Comparison of ENCODE assay signal across 19 cellular contexts in the genomic region with DNA sequence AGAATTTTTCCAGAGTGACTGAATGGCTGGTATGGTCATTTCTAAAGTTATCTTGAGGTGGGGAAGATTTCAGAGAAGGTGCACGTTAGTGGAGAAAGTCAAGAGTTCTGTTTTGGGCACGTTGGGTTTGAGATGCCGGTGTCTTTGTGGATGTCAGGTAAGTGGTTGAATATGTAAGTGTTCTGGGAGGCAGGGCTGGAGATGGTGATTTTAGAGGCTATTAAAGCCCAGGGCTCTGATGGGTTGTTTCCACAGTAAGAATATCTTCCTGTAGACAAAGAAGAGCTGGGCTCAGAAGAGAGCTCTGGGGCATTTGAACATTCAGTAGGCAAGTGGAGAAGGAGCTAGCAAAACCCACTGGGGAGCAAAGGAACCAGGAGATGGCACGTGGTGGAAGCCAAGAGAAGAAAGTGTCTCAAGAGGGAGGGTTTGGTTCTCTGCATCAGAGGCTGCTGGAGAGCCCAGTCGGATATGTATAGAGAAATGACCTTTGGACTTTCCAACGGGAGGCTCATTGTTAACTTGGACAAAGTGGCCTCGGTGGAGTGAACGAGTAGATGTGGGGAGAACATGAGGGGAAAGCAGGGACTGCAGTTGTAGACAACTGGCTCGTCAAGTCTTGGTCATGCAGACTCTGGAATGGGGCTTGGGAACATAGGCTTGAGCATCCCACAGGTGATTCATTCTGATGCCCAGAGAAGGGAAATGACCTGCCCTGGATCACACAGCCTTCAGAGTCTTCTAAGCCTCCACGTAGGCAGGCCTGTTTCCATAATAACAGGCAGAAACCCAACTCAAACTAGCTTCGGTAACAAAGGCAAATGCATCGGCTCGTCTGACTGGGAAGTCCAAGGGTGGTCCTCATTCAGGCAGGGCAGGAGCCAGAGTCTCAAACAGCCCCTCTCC.
DNase-seq lines count a peak whose midpoint lies in the region; ATAC-seq and TF ChIP-seq lines count a peak whose summit lies in the region.
"Had no signal": no experiment of that assay in that cellular context is flagged by ENCODE, and none has a peak within 500 bp of the region (broad histone marks: within the 10 kb centered on the region; RNA-seq: fewer than 3 reads in every experiment).

No MANE protein-coding gene starts in this region.

- H3K4me3 ChIP-seq in right atrium auricular region = no peak overlapping the region
- no peak overlapping the region for H3K4me3 ChIP-seq in mesenchymal stem cell (ENCODE audit: insufficient read depth in 1 of 2, low read depth in 1 of 2, low read length in 2 of 2)
- no peak overlapping the region for H3K4me3 ChIP-seq in tibial artery
- H3K4me3 ChIP-seq: left ventricle myocardium inferior, SJSA1, skin epidermis had no signal

- WGBS in mesenchymal stem cell = 94% methylated on average over 13 of the region's 13 CpGs

- peak overlapping the region in 1 of 2 experiments; percentile 14 for H3K18ac ChIP-seq in mesenchymal stem cell (ENCODE audit: low read depth in 1 of 2, low read length in 2 of 2)

- peaks cover 1% of the 10 kb centered on the region for H3K79me1 ChIP-seq in mesenchymal stem cell (replicated peaks; ENCODE audit: low read length, poor library complexity, severe bottlenecking)

- H3K27me3 ChIP-seq in right atrium auricular region (no peaks in the 10 kb centered on the region), mesenchymal stem cell (ENCODE audit: control insufficient read depth in 1 of 2, insufficient read depth in 1 of 2, low read length in 2 of 2) (no peaks in the 10 kb centered on the region), tibial artery (no peaks in the 10 kb centered on the region)
- H3K27me3 ChIP-seq: BE2C, SJSA1 had no signal

- H2BK12ac ChIP-seq in mesenchymal stem cell (ENCODE audit: low read length in 2 of 2) = peak overlapping the region in 1 of 2 experiments; percentile 3

- H2AK5ac ChIP-seq in mesenchymal stem cell (ENCODE audit: low read length, severe bottlenecking) = peak overlapping the region; percentile 24

- no peak overlapping the region for H3K27ac ChIP-seq in right atrium auricular region
- H3K27ac ChIP-seq in VCaP = peak overlapping the region; percentile 75; the same call in 1 of the 2 replicates
- H3K27ac ChIP-seq in mesenchymal stem cell (ENCODE audit: low read length, poor library complexity, severe bottlenecking) = no peak overlapping the region
- peak overlapping the region; percentile 7 to 35 for H3K27ac ChIP-seq in tibial artery
- H3K27ac ChIP-seq: left ventricle myocardium inferior, parathyroid adenoma, SJSA1, skin epidermis had no signal

- DNase-seq in right atrium auricular region (ENCODE audit: low spot score) (peak; percentile 54), left cardiac atrium (no peak), mesenchymal stem cell (no peak), tibial artery (no peak), NCI-H2107 (lab: John Stamatoyannopoulos, UW) (no peak), cerebellar nuclear complex (lab: John Stamatoyannopoulos, UW) (no peak)
- DNase-seq: activated CD4-positive, CD25-positive, alpha-beta regulatory T cell; activated naive CD8-positive, alpha-beta T cell treated with anti-CD3 and anti-CD28 coated beads, Interleukin-2, amount 10 ng/mL, durations not matched to agents 7 days and 5 days; BE2C; GF-D8; left ventricle myocardium inferior; NCI-H1105 treated with DMSO at 0.1 percent for 48 hours; stimulated activated CD4-positive, alpha-beta T cell treated with anti-CD3 and anti-CD28 coated beads, Interleukin-4, amount 100 ng/mL, for 24 hours had no signal

- no peak overlapping the region for H3K14ac ChIP-seq in mesenchymal stem cell (ENCODE audit: low read length in 2 of 2)

- H3K23ac ChIP-seq in mesenchymal stem cell (ENCODE audit: low read length in 2 of 2) = no peak overlapping the region

- peaks cover 0 to 16% of the 10 kb centered on the region in 2 donors for H3K4me1 ChIP-seq in right atrium auricular region
- H3K4me1 ChIP-seq in mesenchymal stem cell (ENCODE audit: control insufficient read depth, insufficient read depth, low read depth, low read length) = peaks cover 8% of the 10 kb centered on the region
- H3K4me1 ChIP-seq in tibial artery = peaks cover 0 to 27% (median 9%) of the 10 kb centered on the region in 4 donors
- H3K4me1 ChIP-seq: BE2C, parathyroid adenoma had no signal

- H2AFZ ChIP-seq in mesenchymal stem cell (ENCODE audit: low read depth, low read length) = no peak overlapping the region
- H2AFZ ChIP-seq: parathyroid adenoma had no signal

- no peak overlapping the region for H2BK15ac ChIP-seq in mesenchymal stem cell (ENCODE audit: low read depth, poor library complexity, severe bottlenecking)

- intact Hi-C loops in left cardiac atrium (cut with DNase I) (loop anchor here (10.0 kb wide), 1 partner anchor 344 kb away; no protein-coding TSS in a partner anchor), tibial artery (cut with DNase I; ENCODE audit: low total_unique reads) (loop anchor here (10.0 kb wide), 2 partner anchors 344 to 464 kb away; no protein-coding TSS in a partner anchor)

- no peak overlapping the region for H3K4me2 ChIP-seq in mesenchymal stem cell (ENCODE audit: low read length, poor library complexity, severe bottlenecking)

- ATAC-seq in left cardiac atrium (no peak), HG02885 (IDR thresholded peaks at IDR 0.05; ENCODE audit: poor library complexity, unreplicated experiment) (no peak)
- ATAC-seq: esophagus mucosa had no signal

- no peaks in the 10 kb centered on the region for H3K36me3 ChIP-seq in right atrium auricular region
- H3K36me3 ChIP-seq in mesenchymal stem cell (ENCODE audit: control insufficient read depth in 1 of 2, insufficient read depth in 2 of 2, low read depth in 1 of 2, low read length in 2 of 2) = no peaks in the 10 kb centered on the region
- no peaks in the 10 kb centered on the region for H3K36me3 ChIP-seq in tibial artery
- H3K36me3 ChIP-seq: BE2C, left ventricle myocardium inferior, SJSA1 had no signal

- H2BK120ac ChIP-seq in mesenchymal stem cell (ENCODE audit: low read depth, low read length) = no peak overlapping the region

- peak overlapping the region; percentile 56 for H4K91ac ChIP-seq in mesenchymal stem cell (ENCODE audit: low read length)

- H2BK5ac ChIP-seq in mesenchymal stem cell (ENCODE audit: low read depth, low read length, poor library complexity, severe bottlenecking) = no peak overlapping the region

- TF ChIP-seq CTCF in right atrium auricular region (IDR thresholded peaks at IDR 0.05) = no peak
- no peak for TF ChIP-seq CTCF in VCaP (conservative IDR thresholded peaks at IDR 0.05)
- no peak for TF ChIP-seq CTCF in tibial artery (IDR thresholded peaks at IDR 0.05)

- no peak overlapping the region for H3K4ac ChIP-seq in mesenchymal stem cell (ENCODE audit: low read depth in 1 of 2, low read length in 2 of 2)

- H3K9ac ChIP-seq in mesenchymal stem cell (ENCODE audit: low read length) = no peak overlapping the region
- H3K9ac ChIP-seq: parathyroid adenoma had no signal

- no peak overlapping the region for H4K8ac ChIP-seq in mesenchymal stem cell (ENCODE audit: low read length)

- no peaks in the 10 kb centered on the region for H3K9me3 ChIP-seq in right atrium auricular region
- no peaks in the 10 kb centered on the region for H3K9me3 ChIP-seq in mesenchymal stem cell (ENCODE audit: control insufficient read depth, low read length)
- H3K9me3 ChIP-seq in tibial artery = no peaks in the 10 kb centered on the region
- H3K9me3 ChIP-seq: BE2C, left ventricle myocardium inferior, SJSA1 had no signal

Comparison
In these comparisons a context has a peak if more than half of its experiments do, and no peak if none do; other contexts are left out.
1. H3K27ac ChIP-seq: peak in VCaP (single experiment) and tibial artery (2 of 2); none in right atrium auricular region (0 of 2) and mesenchymal stem cell (single experiment).